15 cellular contexts compared by ENCODE assay signal in genomic region chr17:44959821-44960523, GRCh38. TPM values are rescaled to one million over a fixed set of nuclear protein-coding genes. Genes with fewer than 3 reads are reported as not detected.
A peak's percentile ranks its signal among the peaks of the same experiment; 100 is the strongest.
DNase-seq lines count a peak whose midpoint lies in the region; ATAC-seq, FAIRE-seq and TF ChIP-seq lines count a peak whose summit lies in the region.
"Had no signal": no experiment of that assay in that cellular context is flagged by ENCODE, and none has a peak within 500 bp of the region (broad histone marks: within the 10 kb centered on the region; RNA-seq: fewer than 3 reads in every experiment).

No MANE protein-coding gene starts in this region.

- H3K23me2 ChIP-seq in H9 (ENCODE audit: insufficient read length, low read depth, low read length, poor library complexity, severe bottlenecking): no peaks in the 10 kb centered on the region

- H3K4me2 ChIP-seq in H9 (ENCODE audit: insufficient read depth, insufficient read length, low read length) (no peak overlapping the region), K562 (ENCODE audit: insufficient read depth, low read length) (no peak overlapping the region), osteoblast (ENCODE audit: insufficient read depth, low read length) (peak overlapping the region; percentile 44)

- H3K23ac ChIP-seq in H9 (ENCODE audit: insufficient read length, low read depth, low read length): no peak overlapping the region

- no peak overlapping the region for H2BK15ac ChIP-seq in H9 (ENCODE audit: low read depth, low read length)

- FAIRE-seq in K562 (lab: Jason Lieb, UNC): no peak

- H4K8ac ChIP-seq in H9 (replicated peaks; ENCODE audit: insufficient read length, low read depth, low read length): peak overlapping the region; percentile 50

- H3K4me1 Mint-ChIP-seq in H9: peaks cover 2 to 10% of the 10 kb centered on the region in 2 experiments; a peak in 3 of 4 replicates
- H3K4me1 Mint-ChIP-seq: T-helper 17 cell had no signal

- H2AFZ ChIP-seq in H9 (ENCODE audit: low read length): no peak overlapping the region
- H2AFZ ChIP-seq in K562 (ENCODE audit: low read depth, low read length): no peak overlapping the region
- H2AFZ ChIP-seq in osteoblast (ENCODE audit: low read length): peak overlapping the region; percentile 47

- in situ Hi-C loops in K562 (cut with MboI) (no loop called here), GM13977 (cut with MboI; ENCODE audit: low pct_unique_long_range_greater_than_20kb, low sequenced_read_pairs, unreplicated experiment) (no loop called here)

- H2BK20ac ChIP-seq in H9 (ENCODE audit: low read depth, low read length, poor library complexity, severe bottlenecking): no peak overlapping the region

- H3K4me3 ChIP-seq in K562 (no peak overlapping the region), osteoblast (ENCODE audit: insufficient read depth, low read length) (peak overlapping the region; percentile 39)
- H3K4me3 ChIP-seq: gastrocnemius medialis had no signal

- no peaks in the 10 kb centered on the region for H3K79me1 ChIP-seq in H9 (ENCODE audit: insufficient read depth, low read depth, low read length, poor library complexity, severe bottlenecking)

- H3K4me1 ChIP-seq in H9 (ENCODE audit: insufficient read depth, low read length) (no peaks in the 10 kb centered on the region; the same call in 1 of the 2 replicates), K562 (replicated peaks in 1 of 2; ENCODE audit: control insufficient read depth in 2 of 2, insufficient read depth in 2 of 2, low read length in 2 of 2) (peaks cover 0 to 10% of the 10 kb centered on the region in 2 experiments; a peak in 2 of 5 replicates), osteoblast (ENCODE audit: insufficient read depth, low read length) (no peaks in the 10 kb centered on the region)
- H3K4me1 ChIP-seq: gastrocnemius medialis had no signal

- peaks cover 0 to 1% (median 0%) of the 10 kb centered on the region in 3 experiments; a peak in 1 of 7 replicates for H3K36me3 Mint-ChIP-seq in H9 (ENCODE audit: insufficient read depth in 1 of 3, low read depth in 3 of 3)

- POLR2A ChIA-PET in K562 (lab: Yijun Ruan, JAX): no interaction called here

- H3K27me3 Mint-ChIP-seq in H9 (ENCODE audit: low read depth): peaks cover 27% of the 10 kb centered on the region

- no peaks in the 10 kb centered on the region for H3K9me3 Mint-ChIP-seq in H9
- H3K9me3 Mint-ChIP-seq: dendritic cell treated with granulocyte-macrophage colony-stimulating factor and Interleukin-4, amounts not matched to agents 40 ng/mL and 50 ng/mL, for 4 days had no signal

- intact Hi-C loops in K562 (cut with micrococcal nuclease): no loop called here

- no peaks in the 10 kb centered on the region for H3K79me2 ChIP-seq in H9 (ENCODE audit: insufficient read depth, low read length)
- no peaks in the 10 kb centered on the region for H3K79me2 ChIP-seq in K562 (ENCODE audit: control insufficient read depth, insufficient read depth, low read length)
- no peaks in the 10 kb centered on the region for H3K79me2 ChIP-seq in osteoblast (ENCODE audit: insufficient read depth, low read length)

- no peak overlapping the region; a peak in 1 of 5 replicates for H3K4me3 Mint-ChIP-seq in H9
- H3K4me3 Mint-ChIP-seq: dendritic cell treated with granulocyte-macrophage colony-stimulating factor and Interleukin-4, amounts not matched to agents 40 ng/mL and 50 ng/mL, for 4 days; T-helper 17 cell had no signal

- H3K36me3 ChIP-seq in K562 (ENCODE audit: control insufficient read depth, insufficient read depth, low read length) (no peaks in the 10 kb centered on the region), osteoblast (ENCODE audit: insufficient read depth, low read length) (no peaks in the 10 kb centered on the region)
- H3K36me3 ChIP-seq: gastrocnemius medialis had no signal

- no peak overlapping the region for H2BK12ac ChIP-seq in H9 (ENCODE audit: insufficient read length, low read depth, low read length)

- TF ChIP-seq EP300 in K562 (IDR thresholded peaks at IDR 0.05; ENCODE audit: low read length): no peak

- ATAC-seq in K562 (no peak), HG03520 (IDR thresholded peaks at IDR 0.05; ENCODE audit: unreplicated experiment) (no peak)
- ATAC-seq: gastrocnemius medialis, left ventricle myocardium superior, T-helper 17 cell had no signal

- TF ChIP-seq RAD21 in K562 (CRISPR knock-in tag; conservative IDR thresholded peaks at IDR 0.05 in 1 of 2, IDR thresholded peaks at IDR 0.05 in 1 of 2): no peak

- H4K91ac ChIP-seq in H9 (ENCODE audit: insufficient read length, low read depth, low read length): no peak overlapping the region

- DNase-seq in DMS53 (lab: John Stamatoyannopoulos, UW) (peak; percentile 66), DMS53 treated with DMSO at 0.1 percent for 48 hours (lab: John Stamatoyannopoulos, UW; ENCODE audit: unreplicated experiment) (no peak), H9 (peak; percentile 58), K562 (ENCODE audit: extremely low read depth in 1 of 4, low spot score in 3 of 4) (no peak), osteoblast (ENCODE audit: insufficient read length, low spot score, missing footprints) (peak; percentile 73), superior temporal gyrus (ENCODE audit: extremely low spot score) (no peak), GM13977 (ENCODE audit: low spot score) (no peak)
- DNase-seq: DMS79; gastrocnemius medialis; left ventricle myocardium superior; NK-92 treated with Interleukin-12 subunit alpha and Interleukin-12 subunit beta, amount 100 ng/mL, for 24 hours; T-helper 17 cell had no signal

- H3K27ac Mint-ChIP-seq in H9: no peak overlapping the region
- H3K27ac Mint-ChIP-seq: dendritic cell treated with granulocyte-macrophage colony-stimulating factor and Interleukin-4, amounts not matched to agents 40 ng/mL and 50 ng/mL, for 4 days; T-helper 17 cell had no signal

- no peak for TF ChIP-seq POLR2A in K562 (conservative IDR thresholded peaks at IDR 0.05)

- CTCF ChIA-PET in K562 (lab: Yijun Ruan, JAX; ENCODE audit: low intra/inter-chr PET ratio): no interaction called here

- no peak overlapping the region for H3K4ac ChIP-seq in H9 (ENCODE audit: low read depth, low read length)

- no peak overlapping the region for H2AK5ac ChIP-seq in H9 (ENCODE audit: insufficient read length, low read length)

- H3K9me3 ChIP-seq in H9 (ENCODE audit: control insufficient read depth, low read depth, low read length): no peaks in the 10 kb centered on the region
- no peaks in the 10 kb centered on the region for H3K9me3 ChIP-seq in K562 (replicated peaks; ENCODE audit: control insufficient read depth, insufficient read depth, low read depth, low read length)
- H3K9me3 ChIP-seq in osteoblast (ENCODE audit: low read depth, low read length): no peaks in the 10 kb centered on the region
- H3K9me3 ChIP-seq: gastrocnemius medialis had no signal

- H2BK5ac ChIP-seq in H9 (ENCODE audit: insufficient read length, low read length): no peak overlapping the region

- no CpG with 5 or more reads among the region's 56 CpGs for WGBS in H9 (ENCODE audit: extremely low coverage, insufficient read length, low lambda C conversion rate)
- WGBS in K562 (ENCODE audit: insufficient coverage, low coverage, missing lambda C conversion rate): 36% methylated on average over 27 of the region's 56 CpGs

- H3K18ac ChIP-seq in H9 (ENCODE audit: insufficient read length, low read depth, low read length): no peak overlapping the region

- H3T11ph ChIP-seq in H9 (ENCODE audit: low read length): no peak overlapping the region

- no peak overlapping the region for H4K5ac ChIP-seq in H9 (ENCODE audit: insufficient read length, low read depth, low read length)

- H3K9ac ChIP-seq in H9 (ENCODE audit: extremely low read depth, insufficient read length, low read length): no peak overlapping the region
- H3K9ac ChIP-seq in K562 (ENCODE audit: insufficient read depth in 1 of 2, low read depth in 2 of 2, low read length in 2 of 2): no peak overlapping the region

- H3K14ac ChIP-seq in H9 (ENCODE audit: insufficient read depth, low read length): peak overlapping the region; percentile 53

- no peak overlapping the region for H2BK120ac ChIP-seq in H9 (ENCODE audit: low read depth, low read length, poor library complexity, severe bottlenecking)

- H3K56ac ChIP-seq in H9 (ENCODE audit: insufficient read length, low read depth, low read length): no peak overlapping the region

- BruUV-seq in K562 (replicated peaks; lab: Mats Ljungman, UMichigan): no TSS peak

- H3K27ac ChIP-seq in H9 (ENCODE audit: insufficient read length, low read depth, low read length): no peak overlapping the region
- H3K27ac ChIP-seq in K562 (ENCODE audit: extremely low read depth, low read depth, low read length): no peak overlapping the region
- no peak overlapping the region for H3K27ac ChIP-seq in osteoblast (ENCODE audit: low read depth, low read length)
- H3K27ac ChIP-seq: 22Rv1, gastrocnemius medialis had no signal

- TF ChIP-seq CTCF in H9 (conservative IDR thresholded peaks at IDR 0.05) (no peak), K562 (IDR thresholded peaks at IDR 0.05 in 2 of 3, conservative IDR thresholded peaks at IDR 0.05 in 1 of 3; ENCODE audit: insufficient read depth in 2 of 3, low read depth in 1 of 3, low read length in 3 of 3) (no peak), osteoblast (IDR thresholded peaks at IDR 0.05; ENCODE audit: extremely low read depth, low read depth, low read length) (no peak), GM13977 (IDR thresholded peaks at IDR 0.05; ENCODE audit: extremely low read depth, insufficient read depth, missing control alignments) (no peak)

- no peaks in the 10 kb centered on the region for H3K27me3 ChIP-seq in H9 (ENCODE audit: insufficient read depth, low read length)
- peaks cover 22 to 44% of the 10 kb centered on the region in 2 experiments for H3K27me3 ChIP-seq in K562 (ENCODE audit: control insufficient read depth in 2 of 2, insufficient read depth in 2 of 2, low read length in 2 of 2)
- peaks cover 6% of the 10 kb centered on the region for H3K27me3 ChIP-seq in osteoblast (ENCODE audit: insufficient read depth, low read length)

- no peaks in the 10 kb centered on the region for H4K20me1 ChIP-seq in H9 (ENCODE audit: control insufficient read depth, insufficient read depth, insufficient read length)
- H4K20me1 ChIP-seq in K562 (replicated peaks; ENCODE audit: control insufficient read depth, insufficient read depth, low read length): no peaks in the 10 kb centered on the region
- H4K20me1 ChIP-seq in osteoblast (ENCODE audit: insufficient read depth, low read length): no peaks in the 10 kb centered on the region

- H3K9me1 ChIP-seq in K562 (ENCODE audit: control insufficient read depth, insufficient read depth, low read length): no peaks in the 10 kb centered on the region

RNA-seq across cellular contexts. Expression of gene C1QL1, which starts 8.1 kb away (rescaled TPM):
- total RNA-seq in H9 (2021): 6.0 and 6.4 TPM in 2 replicates
- not detected in 2 replicates for total RNA-seq in K562 (2011; cell fraction: chromatin; rRNA removed; ENCODE audit: low replicate concordance)
- total RNA-seq in K562 (2011; cell fraction: nucleolus; rRNA removed): 0.26 and 0.33 TPM in 2 replicates
- not detected in 2 replicates for total RNA-seq in K562 (2011; cell fraction: nucleoplasm; rRNA removed)
- total RNA-seq in K562 (2014; rRNA removed): 0.09 TPM in 1 of 2 replicates, not detected in the other
- not detected in 2 replicates for total RNA-seq in K562 (2014; rRNA removed; fragmentation: Illumina TruSeq; extraction: Trizol)
- total RNA-seq in K562 (2015; rRNA removed; fragmentation: Illumina TruSeq; extraction: Trizol): not detected in 2 replicates
- total RNA-seq in K562 (2021): not detected in 2 replicates
- 0.05 and 0.07 TPM in 2 replicates for polyA plus RNA-seq in K562 (2011; rRNA removed)
- polyA plus RNA-seq in K562 (2011; cell fraction: cytosol; rRNA removed): 0.04 and 0.39 TPM in 2 replicates
- not detected in 2 replicates for polyA plus RNA-seq in K562 (2011; cell fraction: nucleus; rRNA removed)
- 0.13 and 0.29 TPM in 2 replicates for polyA plus RNA-seq in K562 (2012)
- polyA plus RNA-seq in K562 (2014; fragmentation: Illumina TruSeq; extraction: Trizol): not detected in 2 replicates
- polyA plus RNA-seq in K562 (2014; fragmentation: Nextera tagmentation; extraction: Ambion mirVana): not detected
- 0.12 and 0.27 TPM in 2 replicates for polyA plus RNA-seq in K562 (2014; rRNA removed)
- polyA minus RNA-seq in K562 (2011; rRNA and poly(A)+ RNA removed): not detected in 2 replicates
- not detected in 2 replicates for polyA minus RNA-seq in K562 (2011; cell fraction: cytosol; rRNA and poly(A)+ RNA removed)
- not detected in 2 replicates for polyA minus RNA-seq in K562 (2011; cell fraction: nucleus; rRNA and poly(A)+ RNA removed)
- total RNA-seq in osteoblast: under 0.01 TPM in 1 of 2 replicates, not detected in the other
- total RNA-seq: gastrocnemius medialis, T-helper 17 cell had no signal

RNA-seq across cellular contexts. Expression of gene KIF18B, which starts 12.4 kb away (rescaled TPM):
- 51.8 and 52.6 TPM in 2 replicates for total RNA-seq in H9 (2021)
- 142 and 262 TPM in 2 replicates for total RNA-seq in K562 (2011; cell fraction: chromatin; rRNA removed; ENCODE audit: low replicate concordance)
- 144 and 163 TPM in 2 replicates for total RNA-seq in K562 (2011; cell fraction: nucleolus; rRNA removed)
- 146 and 190 TPM in 2 replicates for total RNA-seq in K562 (2011; cell fraction: nucleoplasm; rRNA removed)
- total RNA-seq in K562 (2014; rRNA removed): 12.2 and 13.5 TPM in 2 replicates
- 5.6 and 8.4 TPM in 2 replicates for total RNA-seq in K562 (2014; rRNA removed; fragmentation: Illumina TruSeq; extraction: Trizol)
- total RNA-seq in K562 (2015; rRNA removed; fragmentation: Illumina TruSeq; extraction: Trizol): 13.2 and 13.7 TPM in 2 replicates
- total RNA-seq in K562 (2021): 39.5 and 42.8 TPM in 2 replicates
- polyA plus RNA-seq in K562 (2011; rRNA removed): 19.6 and 45.5 TPM in 2 replicates
- polyA plus RNA-seq in K562 (2011; cell fraction: cytosol; rRNA removed): 23.9 TPM in 2 replicates
- polyA plus RNA-seq in K562 (2011; cell fraction: nucleus; rRNA removed): 91.3 and 126 TPM in 2 replicates
- 15.1 and 19.2 TPM in 2 replicates for polyA plus RNA-seq in K562 (2012)
- polyA plus RNA-seq in K562 (2014; fragmentation: Illumina TruSeq; extraction: Trizol): 23.2 and 28.8 TPM in 2 replicates
- 1 to 10 TPM; 2.0 to 3.0 TPM for polyA plus RNA-seq in K562 (2014; fragmentation: Nextera tagmentation; extraction: Ambion mirVana)
- 32.2 and 42.7 TPM in 2 replicates for polyA plus RNA-seq in K562 (2014; rRNA removed)
- 16.5 and 16.9 TPM in 2 replicates for polyA minus RNA-seq in K562 (2011; rRNA and poly(A)+ RNA removed)
- 15.9 and 24.5 TPM in 2 replicates for polyA minus RNA-seq in K562 (2011; cell fraction: cytosol; rRNA and poly(A)+ RNA removed)
- polyA minus RNA-seq in K562 (2011; cell fraction: nucleus; rRNA and poly(A)+ RNA removed): 31.2 and 36.0 TPM in 2 replicates
- total RNA-seq in osteoblast: 0.72 and 1.2 TPM in 2 replicates

RNA-seq across cellular contexts. Expression of gene GFAP, which starts 44.7 kb away (rescaled TPM):
- total RNA-seq in H9 (2021) (1.1 and 1.2 TPM in 2 replicates), K562 (2014; rRNA removed) (0.36 and 2.1 TPM in 2 replicates), K562 (2014; rRNA removed; fragmentation: Illumina TruSeq; extraction: Trizol) (0.26 and 0.65 TPM in 2 replicates), K562 (2015; rRNA removed; fragmentation: Illumina TruSeq; extraction: Trizol) (0.07 and 0.45 TPM in 2 replicates), K562 (2021) (0.25 and 1.4 TPM in 2 replicates), osteoblast (under 0.01 TPM in 2 replicates)
- total RNA-seq in K562 (2011; cell fraction: chromatin; rRNA removed; ENCODE audit: low replicate concordance): 1.1 and 2.2 TPM in 2 replicates
- total RNA-seq in K562 (2011; cell fraction: nucleolus; rRNA removed): 0.53 and 1.0 TPM in 2 replicates
- total RNA-seq in K562 (2011; cell fraction: nucleoplasm; rRNA removed): 0.95 and 1.5 TPM in 2 replicates
- polyA plus RNA-seq in K562 (2011; rRNA removed) (0.54 and 0.61 TPM in 2 replicates), K562 (2014; fragmentation: Illumina TruSeq; extraction: Trizol) (0.58 and 0.96 TPM in 2 replicates), K562 (2014; fragmentation: Nextera tagmentation; extraction: Ambion mirVana) (under 1 TPM in 1 of 2 experiments, not detected in 1; 0.11 TPM), K562 (2014; rRNA removed) (0.35 and 0.90 TPM in 2 replicates)
- polyA plus RNA-seq in K562 (2011; cell fraction: cytosol; rRNA removed): 0.55 and 0.64 TPM in 2 replicates
- 0.91 and 1.0 TPM in 2 replicates for polyA plus RNA-seq in K562 (2011; cell fraction: nucleus; rRNA removed)
- polyA plus RNA-seq in K562 (2012): 0.85 and 3.1 TPM in 2 replicates
- polyA minus RNA-seq in K562 (2011; rRNA and poly(A)+ RNA removed): 0.03 and 0.56 TPM in 2 replicates
- not detected in 2 replicates for polyA minus RNA-seq in K562 (2011; cell fraction: cytosol; rRNA and poly(A)+ RNA removed)
- 0.22 and 0.27 TPM in 2 replicates for polyA minus RNA-seq in K562 (2011; cell fraction: nucleus; rRNA and poly(A)+ RNA removed)
- total RNA-seq: gastrocnemius medialis had no signal

Comparison
In these comparisons a context has a peak if more than half of its experiments do, and no peak if none do; other contexts are left out.
1. DNase-seq: peak in DMS53 (single experiment), H9 (single experiment) and osteoblast (single experiment); none in DMS53 treated with DMSO at 0.1 percent for 48 hours (single experiment), K562 (0 of 4), superior temporal gyrus (single experiment) and GM13977 (single experiment).